In the genomic region with DNA sequence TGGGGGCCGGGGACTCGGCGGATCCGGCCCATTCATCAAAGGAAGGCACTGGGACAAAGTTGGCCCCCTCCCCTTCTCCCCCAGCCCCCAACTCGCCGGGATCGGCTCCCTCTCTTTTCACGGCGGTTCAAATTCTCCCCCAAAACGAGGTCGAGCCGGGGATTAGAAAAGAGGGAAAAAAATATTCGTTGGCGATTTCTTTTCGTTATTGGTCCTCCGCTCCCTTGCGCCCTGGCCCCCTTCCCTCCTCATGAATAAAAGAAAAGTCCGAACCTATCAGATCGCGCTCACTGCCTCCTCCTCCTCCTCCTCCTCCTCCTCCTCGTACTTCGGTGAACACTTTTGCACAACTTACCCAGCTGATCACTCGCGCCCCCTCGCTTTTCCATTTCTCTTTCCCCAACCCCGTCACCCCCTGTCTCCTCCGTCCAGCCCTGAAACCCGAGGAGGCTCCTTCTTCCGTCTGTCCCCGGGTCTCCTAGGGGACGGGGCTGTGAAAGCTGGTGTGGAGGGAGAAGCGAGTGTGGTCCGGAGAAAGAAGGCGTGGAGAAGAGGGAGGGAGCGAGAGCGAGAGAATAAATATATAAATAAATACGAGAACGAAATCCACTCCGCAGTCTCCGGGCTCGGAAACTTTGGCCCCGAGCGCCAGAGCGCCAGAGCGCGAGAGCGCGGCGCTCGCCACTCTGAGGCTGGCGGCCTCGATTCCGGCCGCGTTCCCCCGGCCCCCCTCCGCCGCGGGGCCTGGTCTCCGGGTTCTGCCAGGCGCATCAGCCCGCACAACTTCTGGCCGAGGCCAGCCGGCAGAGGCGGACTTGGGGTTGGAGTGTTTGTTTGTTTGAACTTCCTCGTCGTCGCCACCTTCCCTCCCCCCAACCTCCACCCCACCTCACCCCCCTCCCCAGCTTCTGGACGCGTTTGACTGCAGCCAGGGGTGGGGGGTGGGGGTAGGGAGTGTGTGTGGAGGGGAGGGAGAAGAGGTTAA, we compare ENCODE assay signal across 13 cellular contexts. TPM values are rescaled to one million over a fixed set of nuclear protein-coding genes. Genes with fewer than 3 reads are reported as not detected.
DNase-seq lines count a peak whose midpoint lies in the region; ATAC-seq lines count a peak whose summit lies in the region.
"Had no signal": no experiment of that assay in that cellular context is flagged by ENCODE, and none has a peak within 500 bp of the region (broad histone marks: within the 10 kb centered on the region; RNA-seq: fewer than 3 reads in every experiment).

A gene (plus strand): TSS at position 336 of the 985 bp plus-strand sequence. CDS start 758 bp downstream, outside the sequence.

- no peaks in the 10 kb centered on the region for H3K9me2 ChIP-seq in Karpas-422 (replicated peaks; ENCODE audit: insufficient read depth, low read length)

- no peaks in the 10 kb centered on the region for H3K4me1 ChIP-seq in Karpas-422 (ENCODE audit: low read length)

- H3K4me3 ChIP-seq in MG63 (no peak within 1 kb of the TSS; the same call in 1 of the 2 replicates), Karpas-422 (ENCODE audit: low read length) (no peak within 1 kb of the TSS)

- H3K27me3 ChIP-seq in MG63 (peaks cover 56% of the 10 kb centered on the region), Karpas-422 (ENCODE audit: low read length) (no peaks in the 10 kb centered on the region)

- no peaks in the 10 kb centered on the region for H3K36me3 Mint-ChIP-seq in activated naive CD8-positive, alpha-beta T cell
- H3K36me3 Mint-ChIP-seq in activated naive CD8-positive, alpha-beta T cell treated with anti-CD3 and anti-CD28 coated beads for 36 hours, result no peaks in the 10 kb centered on the region
- H3K36me3 Mint-ChIP-seq in stimulated activated memory B cell treated with anti-CD40 and anti-IgM and Interleukin-4, amounts not matched to agents 10 μg/mL and 1 μg/mL and 100 μg/mL, for 72 hours, result no peaks in the 10 kb centered on the region

- no peak within 1 kb of the TSS for H3K27ac Mint-ChIP-seq in activated naive CD8-positive, alpha-beta T cell
- no peak within 1 kb of the TSS for H3K27ac Mint-ChIP-seq in activated naive CD8-positive, alpha-beta T cell treated with anti-CD3 and anti-CD28 coated beads for 36 hours
- no peak within 1 kb of the TSS for H3K27ac Mint-ChIP-seq in stimulated activated memory B cell treated with anti-CD40 and anti-IgM and Interleukin-4, amounts not matched to agents 10 μg/mL and 1 μg/mL and 100 μg/mL, for 72 hours
- H3K27ac Mint-ChIP-seq: CD14-positive monocyte had no signal

- H2AFZ ChIP-seq in Karpas-422 (ENCODE audit: low read length), result no peak within 1 kb of the TSS

- H3K9me3 ChIP-seq in MG63 (no peaks in the 10 kb centered on the region), Karpas-422 (ENCODE audit: low read length) (no peaks in the 10 kb centered on the region)

- H3K9me3 Mint-ChIP-seq in activated naive CD8-positive, alpha-beta T cell (ENCODE audit: low read depth), result no peaks in the 10 kb centered on the region
- no peaks in the 10 kb centered on the region for H3K9me3 Mint-ChIP-seq in activated naive CD8-positive, alpha-beta T cell treated with anti-CD3 and anti-CD28 coated beads for 36 hours
- peaks cover 3% of the 10 kb centered on the region for H3K9me3 Mint-ChIP-seq in stimulated activated memory B cell treated with anti-CD40 and anti-IgM and Interleukin-4, amounts not matched to agents 10 μg/mL and 1 μg/mL and 100 μg/mL, for 72 hours

- no peak within 1 kb of the TSS for H3K4me2 ChIP-seq in Karpas-422 (ENCODE audit: low read depth, low read length, poor library complexity, severe bottlenecking)

- no peak for DNase-seq in activated naive CD8-positive, alpha-beta T cell treated with anti-CD3 and anti-CD28 coated beads for 36 hours
- peak; percentile 22 for DNase-seq in RPMI8226
- DNase-seq in left kidney (ENCODE audit: low read depth, low spot score), result peak; percentile 74
- no peak for DNase-seq in MG63
- DNase-seq in Karpas-422, result no peak
- DNase-seq in NCI-H510A treated with DMSO at 0.1 percent for 48 hours (lab: John Stamatoyannopoulos, UW), result no peak
- DNase-seq: activated CD8-positive, alpha-beta memory T cell treated with anti-CD3 and anti-CD28 coated beads, Interleukin-2, amount 50 U/mL, for 4 hours; naive B cell; NCI-H1930 had no signal

- peak within 1 kb of the TSS; percentile 49 for H3K4me3 Mint-ChIP-seq in activated naive CD8-positive, alpha-beta T cell
- H3K4me3 Mint-ChIP-seq in activated naive CD8-positive, alpha-beta T cell treated with anti-CD3 and anti-CD28 coated beads for 36 hours, result no peak within 1 kb of the TSS
- H3K4me3 Mint-ChIP-seq in stimulated activated memory B cell treated with anti-CD40 and anti-IgM and Interleukin-4, amounts not matched to agents 10 μg/mL and 1 μg/mL and 100 μg/mL, for 72 hours, result peak within 1 kb of the TSS; percentile 45

- H4K20me1 ChIP-seq in Karpas-422 (ENCODE audit: insufficient read depth, low read depth, low read length), result no peaks in the 10 kb centered on the region

- H3K9ac ChIP-seq in Karpas-422 (ENCODE audit: low read length), result no peak within 1 kb of the TSS

- peaks cover 18% of the 10 kb centered on the region for H3K4me1 Mint-ChIP-seq in activated naive CD8-positive, alpha-beta T cell (ENCODE audit: low read depth)
- H3K4me1 Mint-ChIP-seq in activated naive CD8-positive, alpha-beta T cell treated with anti-CD3 and anti-CD28 coated beads for 36 hours, result peaks cover 12% of the 10 kb centered on the region
- H3K4me1 Mint-ChIP-seq in stimulated activated memory B cell treated with anti-CD40 and anti-IgM and Interleukin-4, amounts not matched to agents 10 μg/mL and 1 μg/mL and 100 μg/mL, for 72 hours, result no peaks in the 10 kb centered on the region
- H3K4me1 Mint-ChIP-seq: CD14-positive monocyte had no signal

- no peak for ATAC-seq in stimulated activated memory B cell treated with anti-CD40 and anti-IgM and Interleukin-4, amounts not matched to agents 10 μg/mL and 1 μg/mL and 100 μg/mL, for 72 hours

- H3K79me2 ChIP-seq in Karpas-422 (ENCODE audit: low read length), result no peaks in the 10 kb centered on the region

- H3K27me3 Mint-ChIP-seq in activated naive CD8-positive, alpha-beta T cell, result peaks cover 53% of the 10 kb centered on the region
- peaks cover 98% of the 10 kb centered on the region for H3K27me3 Mint-ChIP-seq in activated naive CD8-positive, alpha-beta T cell treated with anti-CD3 and anti-CD28 coated beads for 36 hours
- peaks cover 99% of the 10 kb centered on the region for H3K27me3 Mint-ChIP-seq in stimulated activated memory B cell treated with anti-CD40 and anti-IgM and Interleukin-4, amounts not matched to agents 10 μg/mL and 1 μg/mL and 100 μg/mL, for 72 hours

- H3K36me3 ChIP-seq in MG63 (no peaks in the 10 kb centered on the region), Karpas-422 (ENCODE audit: insufficient read depth, low read length) (no peaks in the 10 kb centered on the region)

- H3K27ac ChIP-seq in Karpas-422 (ENCODE audit: low read length), result no peak within 1 kb of the TSS
- H3K27ac ChIP-seq: epithelial cell of prostate had no signal

RNA-seq across cellular contexts. Expression of the gene that starts here (rescaled TPM):
- not detected for total RNA-seq in activated naive CD8-positive, alpha-beta T cell treated with anti-CD3 and anti-CD28 coated beads for 36 hours
- total RNA-seq in MG63 (2014; rRNA removed; shearing (Covaris generic); ENCODE audit: low replicate concordance), result not detected in 2 replicates
- total RNA-seq in Karpas-422 (2014; rRNA removed; shearing (Covaris generic); ENCODE audit: low replicate concordance), result 0.07 TPM in 1 of 2 replicates, not detected in the other

Comparison
In these comparisons a context has a peak if more than half of its experiments do, and no peak if none do; other contexts are left out.
1. DNase-seq: peak in RPMI8226 (single experiment) and left kidney (single experiment); none in activated naive CD8-positive, alpha-beta T cell treated with anti-CD3 and anti-CD28 coated beads for 36 hours (single experiment), MG63 (single experiment), Karpas-422 (single experiment) and NCI-H510A treated with DMSO at 0.1 percent for 48 hours (single experiment).